Comparison of ENCODE assay signal across 8 cellular contexts in the genomic region with DNA sequence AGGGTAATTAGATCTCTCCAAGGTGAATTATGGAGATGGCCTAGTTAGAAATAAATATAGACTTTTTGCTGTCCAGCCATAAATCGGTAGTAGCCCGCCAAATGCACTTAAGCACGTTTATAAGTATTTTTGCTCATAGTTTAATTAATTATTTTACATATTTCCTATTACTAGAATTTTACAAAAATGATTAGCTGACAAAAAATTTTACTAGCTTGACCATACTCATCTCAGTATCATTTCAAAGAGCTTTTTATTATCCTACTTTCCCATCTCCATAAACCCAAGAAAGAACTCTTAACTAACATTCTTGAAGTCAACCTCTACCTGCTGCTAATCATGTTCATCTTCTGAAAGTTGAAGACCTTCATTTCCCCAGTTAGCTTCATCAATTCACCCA.
"Had no signal": no experiment of that assay in that cellular context is flagged by ENCODE, and none has a peak within 500 bp of the region (broad histone marks: within the 10 kb centered on the region; RNA-seq: fewer than 3 reads in every experiment).

No MANE protein-coding gene starts in this region.

- DNase-seq: GDM1, GF-D8 had no signal

- ATAC-seq: GM12878 had no signal

- FAIRE-seq: G401.6, GM12878, GM12891, GM12892, GM18507, GM19239 had no signal

- H3K4me3 ChIP-seq: GM12878 had no signal
